2 cellular contexts compared by ENCODE assay signal in genomic region chr1:236119935-236120484, GRCh38.
TF ChIP-seq lines count a peak whose summit lies in the region.

No MANE protein-coding gene starts in this region.

TF ChIP-seq in liver, 16 proteins besides CTCF, POLR2A, EP300 and RAD21:
- no peak for TF ChIP-seq MAX (IDR thresholded peaks at IDR 0.05)
- peak; percentile 74 for TF ChIP-seq NR2F2 (IDR thresholded peaks at IDR 0.05)
TF ChIP-seq in liver: peak in this region for 1.

TF ChIP-seq in HepG2, 621 proteins besides CTCF, POLR2A, EP300 and RAD21:
- TF ChIP-seq AHDC1 (CRISPR knock-in tag; IDR thresholded peaks at IDR 0.05; ENCODE audit: borderline replicate concordance) = no peak
- no peak for TF ChIP-seq NBN (conservative IDR thresholded peaks at IDR 0.05)
- TF ChIP-seq SRF (IDR thresholded peaks at IDR 0.05; ENCODE audit: low read depth, low read length) = no peak
- no peak for TF ChIP-seq ZBTB8A (CRISPR knock-in tag; IDR thresholded peaks at IDR 0.05; ENCODE audit: borderline replicate concordance, low read depth)
- no peak for TF ChIP-seq NFE2L2 (IDR thresholded peaks at IDR 0.05; ENCODE audit: low read length)
- no peak for TF ChIP-seq LBX2 (CRISPR knock-in tag; IDR thresholded peaks at IDR 0.05; ENCODE audit: borderline replicate concordance)
- TF ChIP-seq RFX3 (CRISPR knock-in tag; IDR thresholded peaks at IDR 0.05) = no peak
- TF ChIP-seq PREB (CRISPR knock-in tag; IDR thresholded peaks at IDR 0.05) = no peak
- TF ChIP-seq CCAR2 (optimal IDR thresholded peaks at IDR 0.05; ENCODE audit: low read depth, low read length) = no peak
- TF ChIP-seq PAWR (CRISPR knock-in tag; IDR thresholded peaks at IDR 0.05; ENCODE audit: borderline replicate concordance) = no peak
- TF ChIP-seq MATR3 (CRISPR knock-in tag; IDR thresholded peaks at IDR 0.05) = no peak
- no peak for TF ChIP-seq ZFP1 (CRISPR knock-in tag; IDR thresholded peaks at IDR 0.05)
- no peak for TF ChIP-seq ETV6 (CRISPR knock-in tag; conservative IDR thresholded peaks at IDR 0.05)
- TF ChIP-seq RCOR2 (CRISPR knock-in tag; IDR thresholded peaks at IDR 0.05) = no peak
- TF ChIP-seq FOXM1 (CRISPR knock-in tag; IDR thresholded peaks at IDR 0.05) = no peak
- no peak for TF ChIP-seq HNF1B (CRISPR knock-in tag; IDR thresholded peaks at IDR 0.05)
- TF ChIP-seq IRF2 (CRISPR knock-in tag; IDR thresholded peaks at IDR 0.05) = no peak
- TF ChIP-seq ERF (CRISPR knock-in tag; IDR thresholded peaks at IDR 0.05) = no peak
- no peak for TF ChIP-seq ZZZ3 (CRISPR knock-in tag; IDR thresholded peaks at IDR 0.05; ENCODE audit: borderline replicate concordance)
- no peak for TF ChIP-seq HIVEP1 (CRISPR knock-in tag; IDR thresholded peaks at IDR 0.05)
